In genomic region chr2:71791501-71792135, GRCh38 we compare ENCODE assay signal across 29 cellular contexts.
"Had no signal": no experiment of that assay in that cellular context is flagged by ENCODE, and none has a peak within 500 bp of the region (broad histone marks: within the 10 kb centered on the region; RNA-seq: fewer than 3 reads in every experiment).

No MANE protein-coding gene starts in this region.

- H3K4me1 Mint-ChIP-seq: activated B cell treated with CpG ODN at 0.5 μM for 24 hours; activated naive CD4-positive, alpha-beta T cell treated with anti-CD3 and anti-CD28 coated beads, Interleukin-2, amount 50 U/mL, for 24 hours; activated naive CD8-positive, alpha-beta T cell treated with anti-CD3 and anti-CD28 coated beads, Interleukin-2, amount 10 ng/mL, durations not matched to agents 7 days and 5 days had no signal

- H3K27ac ChIP-seq: ascending aorta, cardiac muscle cell, SJCRH30, SK-N-MC had no signal

- H3K36me3 Mint-ChIP-seq: activated CD4-positive, alpha-beta memory T cell treated with anti-CD3 and anti-CD28 coated beads for 36 hours; activated naive CD4-positive, alpha-beta T cell treated with anti-CD3 and anti-CD28 coated beads, Interleukin-2, amount 50 U/mL, for 24 hours; activated naive CD8-positive, alpha-beta T cell treated with anti-CD3 and anti-CD28 coated beads, Interleukin-2, amount 10 ng/mL, durations not matched to agents 7 days and 5 days had no signal

- H3K27me3 Mint-ChIP-seq: activated naive CD8-positive, alpha-beta T cell treated with anti-CD3 and anti-CD28 coated beads, Interleukin-2, amount 10 ng/mL, durations not matched to agents 7 days and 5 days had no signal

- H3K9me3 ChIP-seq: ascending aorta, SJCRH30 had no signal

- H3K27me3 ChIP-seq: ascending aorta, cardiac muscle cell, SJCRH30 had no signal

- ATAC-seq: activated T-cell treated with anti-CD3 and anti-CD28 coated beads, Interleukin-2, amount 50 U/mL, for 72 hours; K562; Panc1 had no signal

- H3K4me3 ChIP-seq: ascending aorta, cardiac muscle cell, K562, SJCRH30, SK-N-MC had no signal

- H3K4me3 Mint-ChIP-seq: activated B cell treated with CpG ODN at 0.5 μM for 24 hours; activated CD4-positive, alpha-beta memory T cell treated with anti-CD3 and anti-CD28 coated beads for 36 hours; activated naive CD4-positive, alpha-beta T cell treated with anti-CD3 and anti-CD28 coated beads, Interleukin-2, amount 50 U/mL, for 24 hours; activated naive CD8-positive, alpha-beta T cell treated with anti-CD3 and anti-CD28 coated beads, Interleukin-2, amount 10 ng/mL, durations not matched to agents 7 days and 5 days; activated T-cell treated with anti-CD3 and anti-CD28 coated beads, Interleukin-2, amount 50 U/mL, for 72 hours; T-helper 1 cell treated with Interleukin-12 subunit alpha and Interleukin-12 subunit beta and Interleukin-4 antibody, amounts not matched to agents 30 μg/mL and 1 μg/mL, for 36 hours; T-helper 2 cell treated with Interferon-gamma antibody and Interleukin-4, amounts not matched to agents 5 μg/mL and 100 μg/mL, for 36 hours had no signal

- DNase-seq: activated B cell treated with CpG ODN at 0.5 μM for 24 hours; activated CD4-positive, alpha-beta memory T cell treated with anti-CD3 and anti-CD28 coated beads for 36 hours; activated CD4-positive, alpha-beta T cell treated with anti-CD3 and anti-CD28 coated beads for 4 hours; activated CD4-positive, alpha-beta T cell treated with anti-CD3 and anti-CD28 coated beads, Interleukin-2, amount 50 U/mL, for 1 hour; activated CD4-positive, CD25-positive, alpha-beta regulatory T cell treated with anti-CD3 and anti-CD28 coated beads, Interleukin-2, amount 50 U/mL, for 72 hours; activated gamma-delta T cell; activated naive CD4-positive, alpha-beta T cell treated with Interleukin-2 at 50 U/mL for 16 hours; activated naive CD8-positive, alpha-beta T cell treated with anti-CD3 and anti-CD28 coated beads, Interleukin-2, amount 10 ng/mL, durations not matched to agents 7 days and 5 days; activated T-cell treated with anti-CD3 and anti-CD28 coated beads, Interleukin-2, amount 50 U/mL, for 1 hour; activated T-cell treated with anti-CD3 and anti-CD28 coated beads, Interleukin-2, amount 50 U/mL, for 72 hours; amygdala; IMR-90; NCI-H1105; NCI-H1417 treated with DMSO at 0.1 percent for 48 hours; NCI-H1930; NCI-H2081 treated with DMSO at 0.1 percent for 48 hours; NCI-H345; NCI-H524 treated with DMSO at 0.1 percent for 48 hours; SHP77; SJCRH30 had no signal

- H3K27ac Mint-ChIP-seq: activated B cell treated with CpG ODN at 0.5 μM for 24 hours; activated CD4-positive, alpha-beta memory T cell treated with anti-CD3 and anti-CD28 coated beads for 36 hours; activated naive CD4-positive, alpha-beta T cell treated with anti-CD3 and anti-CD28 coated beads, Interleukin-2, amount 50 U/mL, for 24 hours; activated naive CD8-positive, alpha-beta T cell treated with anti-CD3 and anti-CD28 coated beads, Interleukin-2, amount 10 ng/mL, durations not matched to agents 7 days and 5 days; activated T-cell treated with anti-CD3 and anti-CD28 coated beads, Interleukin-2, amount 50 U/mL, for 72 hours; activated T-helper 2 cell treated with anti-CD3 and anti-CD28 coated beads, Interferon-gamma antibody, Interleukin-2, Interleukin-4, amounts not matched to agents 10 μg/mL and 5 μg/mL and 100 μg/mL, durations not matched to agents 14 hours and 24 hours and 36 hours; T-helper 1 cell treated with Interleukin-12 subunit alpha and Interleukin-12 subunit beta and Interleukin-4 antibody, amounts not matched to agents 30 μg/mL and 1 μg/mL, for 36 hours; T-helper 2 cell treated with Interferon-gamma antibody and Interleukin-4, amounts not matched to agents 5 μg/mL and 100 μg/mL, for 36 hours had no signal

- H3K36me3 ChIP-seq: ascending aorta, cardiac muscle cell, SJCRH30 had no signal

- H3K9me3 Mint-ChIP-seq: activated B cell treated with CpG ODN at 0.5 μM for 24 hours; activated CD4-positive, alpha-beta memory T cell treated with anti-CD3 and anti-CD28 coated beads for 36 hours; activated naive CD4-positive, alpha-beta T cell treated with anti-CD3 and anti-CD28 coated beads, Interleukin-2, amount 50 U/mL, for 24 hours; activated naive CD8-positive, alpha-beta T cell treated with anti-CD3 and anti-CD28 coated beads, Interleukin-2, amount 10 ng/mL, durations not matched to agents 7 days and 5 days; activated T-cell treated with anti-CD3 and anti-CD28 coated beads, Interleukin-2, amount 50 U/mL, for 72 hours; activated T-helper 2 cell treated with anti-CD3 and anti-CD28 coated beads, Interferon-gamma antibody, Interleukin-2, Interleukin-4, amounts not matched to agents 10 μg/mL and 5 μg/mL and 100 μg/mL, durations not matched to agents 14 hours and 24 hours and 36 hours; T-helper 1 cell treated with Interleukin-12 subunit alpha and Interleukin-12 subunit beta and Interleukin-4 antibody, amounts not matched to agents 30 μg/mL and 1 μg/mL, for 36 hours; T-helper 2 cell treated with Interferon-gamma antibody and Interleukin-4, amounts not matched to agents 5 μg/mL and 100 μg/mL, for 36 hours had no signal
